Comparison of ENCODE assay signal across 1 cellular context in genomic region chrX:151753313-151754041, GRCh38.
TF ChIP-seq lines count a peak whose summit lies in the region.

No MANE protein-coding gene starts in this region.

TF ChIP-seq in HCT116, 20 proteins besides CTCF, POLR2A, EP300 and RAD21 (continued from another document):
- TF ChIP-seq REST (IDR thresholded peaks at IDR 0.05; ENCODE audit: low read depth) (peak; percentile 24), CBX3 (IDR thresholded peaks at IDR 0.05; ENCODE audit: low read depth) (no peak)
